ENCODE assay signal across 1 cellular context in the genomic region with DNA sequence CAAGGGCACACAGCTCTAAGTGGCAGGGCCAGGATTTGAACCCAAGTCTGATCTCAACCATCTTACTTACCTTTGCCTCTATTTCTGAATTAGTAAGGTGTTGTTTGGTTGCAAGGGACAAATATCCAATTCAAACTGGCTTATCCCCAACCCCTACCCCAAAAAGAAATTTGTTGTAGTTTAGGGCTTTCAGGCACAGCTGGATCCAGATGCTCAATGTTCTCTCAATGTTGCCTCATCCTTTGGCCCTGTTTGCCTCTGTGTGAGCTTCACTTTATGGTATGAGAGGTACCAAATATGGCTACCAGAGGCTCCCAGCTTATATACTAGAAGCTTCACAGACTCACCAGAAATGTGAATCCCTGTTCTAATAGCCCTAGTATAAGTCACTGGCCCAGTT.
TF ChIP-seq lines count a peak whose summit lies in the region.

No MANE protein-coding gene starts in this region.

TF ChIP-seq in WTC11, 78 proteins besides CTCF, POLR2A, EP300 and RAD21 (continued from another document):
- TF ChIP-seq USF1 (CRISPR knock-in tag; IDR thresholded peaks at IDR 0.05): no peak
TF ChIP-seq in WTC11: peak in this region for 0.
